ENCODE assay signal across 14 cellular contexts in genomic region chr7:15462721-15463389, GRCh38.
A peak's percentile ranks its signal among the peaks of the same experiment; 100 is the strongest.
DNase-seq lines count a peak whose midpoint lies in the region; ATAC-seq and TF ChIP-seq lines count a peak whose summit lies in the region.
"Had no signal": no experiment of that assay in that cellular context is flagged by ENCODE, and none has a peak within 500 bp of the region (broad histone marks: within the 10 kb centered on the region; RNA-seq: fewer than 3 reads in every experiment).

No MANE protein-coding gene starts in this region.

- no peak overlapping the region for H2BK120ac ChIP-seq in mesenchymal stem cell (ENCODE audit: low read depth, low read length)

- H2BK15ac ChIP-seq in mesenchymal stem cell (ENCODE audit: low read depth, poor library complexity, severe bottlenecking): no peak overlapping the region

- intact Hi-C loops in mucosa of descending colon (cut with DNase I, micrococcal nuclease): no loop called here

- no peak overlapping the region for H3K27ac ChIP-seq in mesenchymal stem cell (ENCODE audit: low read length, poor library complexity, severe bottlenecking)
- H3K27ac ChIP-seq: SJCRH30 had no signal

- H3K9me3 ChIP-seq in mesenchymal stem cell (ENCODE audit: control insufficient read depth, low read length): no peaks in the 10 kb centered on the region
- no peaks in the 10 kb centered on the region for H3K9me3 ChIP-seq in mucosa of descending colon
- H3K9me3 ChIP-seq: SJCRH30 had no signal

- no peak overlapping the region for H2AK5ac ChIP-seq in mesenchymal stem cell (ENCODE audit: low read length, severe bottlenecking)

- no peak overlapping the region for H3K4ac ChIP-seq in mesenchymal stem cell (ENCODE audit: low read depth in 1 of 2, low read length in 2 of 2)

- no peak overlapping the region for H2AFZ ChIP-seq in mesenchymal stem cell (ENCODE audit: low read depth, low read length)

- H3K4me3 ChIP-seq in mesenchymal stem cell (ENCODE audit: insufficient read depth in 1 of 2, low read depth in 1 of 2, low read length in 2 of 2) (no peak overlapping the region), mucosa of descending colon (no peak overlapping the region)
- H3K4me3 ChIP-seq: SJCRH30 had no signal

- no peak overlapping the region for H2BK12ac ChIP-seq in mesenchymal stem cell (ENCODE audit: low read length in 2 of 2)

- no peak overlapping the region for H3K4me2 ChIP-seq in mesenchymal stem cell (ENCODE audit: low read length, poor library complexity, severe bottlenecking)

- no peak overlapping the region for H4K91ac ChIP-seq in mesenchymal stem cell (ENCODE audit: low read length)

- peak overlapping the region; percentile 82 for H3K9ac ChIP-seq in mesenchymal stem cell (ENCODE audit: low read length)

- H3K79me1 ChIP-seq in mesenchymal stem cell (replicated peaks; ENCODE audit: low read length, poor library complexity, severe bottlenecking): no peaks in the 10 kb centered on the region

- no peak for TF ChIP-seq CTCF in mucosa of descending colon (IDR thresholded peaks at IDR 0.05)

- H3K14ac ChIP-seq in mesenchymal stem cell (ENCODE audit: low read length in 2 of 2): no peak overlapping the region

- H3K36me3 ChIP-seq in mesenchymal stem cell (ENCODE audit: control insufficient read depth in 1 of 2, insufficient read depth in 2 of 2, low read depth in 1 of 2, low read length in 2 of 2) (no peaks in the 10 kb centered on the region), mucosa of descending colon (ENCODE audit: low read depth) (no peaks in the 10 kb centered on the region)
- H3K36me3 ChIP-seq: SJCRH30 had no signal

- ATAC-seq in mucosa of descending colon: no peak

- H2BK5ac ChIP-seq in mesenchymal stem cell (ENCODE audit: low read depth, low read length, poor library complexity, severe bottlenecking): no peak overlapping the region

- no peak overlapping the region for H3K18ac ChIP-seq in mesenchymal stem cell (ENCODE audit: low read depth in 1 of 2, low read length in 2 of 2)

- H4K8ac ChIP-seq in mesenchymal stem cell (ENCODE audit: low read length): no peak overlapping the region

- H3K4me1 ChIP-seq in mesenchymal stem cell (ENCODE audit: control insufficient read depth, insufficient read depth, low read depth, low read length) (no peaks in the 10 kb centered on the region), mucosa of descending colon (ENCODE audit: low read depth) (no peaks in the 10 kb centered on the region)

- DNase-seq in EH (ENCODE audit: low read depth): peak; percentile 37
- peak; percentile 4 for DNase-seq in M059J (ENCODE audit: low read depth)
- peak; percentile 17 for DNase-seq in dedifferentiated amniotic fluid mesenchymal stem cell (ENCODE audit: extremely low spot score)
- no peak for DNase-seq in mesenchymal stem cell
- no peak for DNase-seq in NCI-H2107 treated with DMSO at 0.1 percent for 48 hours (lab: John Stamatoyannopoulos, UW; ENCODE audit: unreplicated experiment)
- no peak for DNase-seq in NCI-H2107 (lab: John Stamatoyannopoulos, UW)
- DNase-seq in NCI-H1105 (lab: John Stamatoyannopoulos, UW): no peak
- no peak for DNase-seq in mucosa of descending colon
- DNase-seq: C1 segment of cervical spinal cord, Karpas-422, NCI-H187 treated with DMSO at 0.1 percent for 48 hours, NCI-H2171 treated with DMSO at 0.1 percent for 48 hours, NCI-H510A treated with DMSO at 0.1 percent for 48 hours, SJCRH30 had no signal

- 41% methylated on average over 1 of the region's 2 CpGs for WGBS in mesenchymal stem cell

- H3K23ac ChIP-seq in mesenchymal stem cell (ENCODE audit: low read length in 2 of 2): no peak overlapping the region

- no peaks in the 10 kb centered on the region for H3K27me3 ChIP-seq in mesenchymal stem cell (ENCODE audit: control insufficient read depth in 1 of 2, insufficient read depth in 1 of 2, low read length in 2 of 2)
- H3K27me3 ChIP-seq: SJCRH30 had no signal

Comparison
In these comparisons a context has a peak if more than half of its experiments do, and no peak if none do; other contexts are left out.
1. DNase-seq: peak in EH (single experiment), M059J (single experiment) and dedifferentiated amniotic fluid mesenchymal stem cell (single experiment); none in mesenchymal stem cell (single experiment), NCI-H2107 treated with DMSO at 0.1 percent for 48 hours (single experiment), NCI-H2107 (single experiment), NCI-H1105 (single experiment) and mucosa of descending colon (0 of 3).